In the genomic region with DNA sequence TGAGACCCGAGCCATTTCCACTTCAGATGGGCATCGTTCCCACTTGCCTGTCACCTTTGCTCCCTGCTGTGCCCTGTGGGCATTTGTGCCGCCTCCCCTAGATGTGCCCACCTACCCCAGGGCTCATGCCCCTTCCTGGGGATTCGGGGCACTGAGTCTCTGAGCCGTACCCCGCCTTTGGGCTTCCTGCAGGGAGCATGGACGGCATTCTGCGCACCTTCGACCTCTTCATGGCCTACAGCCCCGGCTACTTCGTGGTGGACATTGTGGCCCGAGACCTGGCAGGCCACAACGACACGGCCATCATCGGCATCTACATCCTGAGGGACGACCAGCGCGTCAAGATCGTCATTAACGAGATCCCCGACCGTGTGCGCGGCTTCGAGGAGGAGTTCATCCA, we compare ENCODE assay signal across 22 cellular contexts. TPM values are rescaled to one million over a fixed set of nuclear protein-coding genes. Genes with fewer than 3 reads are reported as not detected.
DNase-seq lines count a peak whose midpoint lies in the region; ATAC-seq and TF ChIP-seq lines count a peak whose summit lies in the region.
"Had no signal": no experiment of that assay in that cellular context is flagged by ENCODE, and none has a peak within 500 bp of the region (broad histone marks: within the 10 kb centered on the region; RNA-seq: fewer than 3 reads in every experiment).

No MANE protein-coding gene starts in this region.

- H3K9me1 ChIP-seq in IMR-90 (ENCODE audit: insufficient read depth, low read length): no peaks in the 10 kb centered on the region; the same call in 1 of the 2 replicates

- H4K5ac ChIP-seq in IMR-90 (ENCODE audit: low read depth, low read length): no peak overlapping the region
- H4K5ac ChIP-seq in H9 (ENCODE audit: insufficient read length, low read depth, low read length): no peak overlapping the region

- 83% methylated on average over 9 of the region's 25 CpGs; no CpG with 5 or more reads in 1 of the 2 experiments for WGBS in IMR-90 (ENCODE audit: extremely low coverage in 2 of 2, insufficient read length in 1 of 2), 2 experiments
- WGBS in H9 (ENCODE audit: extremely low coverage, insufficient read length, low lambda C conversion rate): no CpG with 5 or more reads among the region's 25 CpGs

- H3K4ac ChIP-seq in IMR-90 (ENCODE audit: low read depth, low read length) (no peak overlapping the region), H9 (ENCODE audit: low read depth, low read length) (no peak overlapping the region)

- H3K23ac ChIP-seq in IMR-90 (ENCODE audit: low read depth, low read length): no peak overlapping the region
- no peak overlapping the region for H3K23ac ChIP-seq in H9 (ENCODE audit: insufficient read length, low read depth, low read length)

- peak overlapping the region; percentile 20 for H2AK9ac ChIP-seq in IMR-90 (replicated peaks; ENCODE audit: low read depth, low read length, poor library complexity)

- no peaks in the 10 kb centered on the region for H3K79me2 ChIP-seq in neural progenitor cell (ENCODE audit: low read depth)
- no peaks in the 10 kb centered on the region for H3K79me2 ChIP-seq in H9 (ENCODE audit: insufficient read depth, low read length)

- TF ChIP-seq POLR2A in IMR-90 (IDR thresholded peaks at IDR 0.05; ENCODE audit: low read depth, low read length): no peak

- H3K27me3 Mint-ChIP-seq in neural progenitor cell (ENCODE audit: insufficient read depth, low read depth) (peaks cover 7% of the 10 kb centered on the region), H9 (ENCODE audit: low read depth) (peaks cover 25% of the 10 kb centered on the region)
- H3K27me3 Mint-ChIP-seq: CD4-positive, alpha-beta T cell had no signal

- no peak for TF ChIP-seq RAD21 in IMR-90 (IDR thresholded peaks at IDR 0.05; ENCODE audit: low read length)

- POLR2A ChIA-PET in IMR-90 (lab: Charles Lee; ENCODE audit: unreplicated experiment): no interaction called here

- H3K4me2 ChIP-seq in IMR-90 (ENCODE audit: low read depth, low read length): no peak overlapping the region
- H3K4me2 ChIP-seq in neural progenitor cell: no peak overlapping the region
- no peak overlapping the region for H3K4me2 ChIP-seq in H9 (ENCODE audit: insufficient read depth, insufficient read length, low read length)
- H3K4me2 ChIP-seq: A549 had no signal

- H2BK15ac ChIP-seq in IMR-90 (ENCODE audit: low read depth, low read length) (no peak overlapping the region), H9 (ENCODE audit: low read depth, low read length) (no peak overlapping the region)

- H2BK12ac ChIP-seq in H9 (ENCODE audit: insufficient read length, low read depth, low read length): no peak overlapping the region

- no peak for ATAC-seq in IMR-90 (ENCODE audit: low read depth)
- ATAC-seq: A549 had no signal

- no peak overlapping the region for H4K8ac ChIP-seq in IMR-90 (ENCODE audit: low read depth in 2 of 2, low read length in 2 of 2)
- H4K8ac ChIP-seq in H9 (replicated peaks; ENCODE audit: insufficient read length, low read depth, low read length): no peak overlapping the region

- peak overlapping the region; percentile 81 for H3K27ac Mint-ChIP-seq in neural progenitor cell
- H3K27ac Mint-ChIP-seq in H9: no peak overlapping the region
- H3K27ac Mint-ChIP-seq: CD4-positive, alpha-beta T cell; CD8-positive, alpha-beta memory T cell had no signal

- no peak overlapping the region for H2BK5ac ChIP-seq in IMR-90 (ENCODE audit: low read depth, low read length, poor library complexity, severe bottlenecking)
- no peak overlapping the region for H2BK5ac ChIP-seq in H9 (ENCODE audit: insufficient read length, low read length)

- H3K36me3 ChIP-seq in IMR-90 (ENCODE audit: control insufficient read depth, insufficient read depth, low read length) (peaks cover 3% of the 10 kb centered on the region; the same call in 1 of the 2 replicates), neural progenitor cell (no peaks in the 10 kb centered on the region)

- dilution Hi-C loops in IMR-90 (cut with HindIII; ENCODE audit: low sequenced_read_pairs, unreplicated experiment): no loop called here

- DNase-seq in IMR-90 (no peak), neural progenitor cell (ENCODE audit: low spot score) (no peak), posterior vena cava (ENCODE audit: low spot score) (peak; percentile 77), H9 (no peak), HuH-7.5 (ENCODE audit: low spot score) (no peak), T1000 (lab: John Stamatoyannopoulos, UW) (no peak), HPDE6-E6E7 (ENCODE audit: extremely low spot score) (no peak)
- DNase-seq: 8988T; ACHN; AML-193; BE2C; Calu3; CD4-positive, alpha-beta T cell; DMS53; DMS79 treated with DMSO at 0.1 percent for 48 hours; GF-D8; GOT3; HCEC 1CT had no signal

- H3K27ac ChIP-seq in IMR-90 (ENCODE audit: insufficient read depth, low read length) (no peak overlapping the region), neural progenitor cell (no peak overlapping the region), H9 (ENCODE audit: insufficient read length, low read depth, low read length) (no peak overlapping the region)
- H3K27ac ChIP-seq: A549 had no signal

- H3K4me3 Mint-ChIP-seq in neural progenitor cell (no peak overlapping the region), H9 (no peak overlapping the region)
- H3K4me3 Mint-ChIP-seq: CD14-positive monocyte; CD4-positive, alpha-beta T cell; CD8-positive, alpha-beta memory T cell had no signal

- CTCF ChIA-PET in IMR-90 (lab: Yijun Ruan, JAX): no interaction called here

- BruUV-seq in IMR-90 (replicated peaks; lab: Mats Ljungman, UMichigan): no TSS peak

- TF ChIP-seq CTCF in IMR-90 (conservative IDR thresholded peaks at IDR 0.05; ENCODE audit: low read depth, low read length): no peak
- TF ChIP-seq CTCF in neural progenitor cell (IDR thresholded peaks at IDR 0.05): no peak
- no peak for TF ChIP-seq CTCF in H9 (conservative IDR thresholded peaks at IDR 0.05)

- H3F3A ChIP-seq in neural progenitor cell (ENCODE audit: low read depth): no peaks in the 10 kb centered on the region

- H2BK120ac ChIP-seq in IMR-90 (ENCODE audit: low read depth, low read length) (no peak overlapping the region), H9 (ENCODE audit: low read depth, low read length, poor library complexity, severe bottlenecking) (no peak overlapping the region)

- H3K36me3 Mint-ChIP-seq in neural progenitor cell (peaks cover 2% of the 10 kb centered on the region), H9 (ENCODE audit: insufficient read depth in 1 of 3, low read depth in 3 of 3) (peaks cover 0 to 5% (median 1%) of the 10 kb centered on the region in 3 experiments; a peak in 5 of 7 replicates)

- H3K9me3 ChIP-seq in IMR-90 (ENCODE audit: control insufficient read depth, insufficient read depth, low read length) (no peaks in the 10 kb centered on the region), neural progenitor cell (ENCODE audit: low read depth) (no peaks in the 10 kb centered on the region), H9 (ENCODE audit: control insufficient read depth, low read depth, low read length) (no peaks in the 10 kb centered on the region)
- H3K9me3 ChIP-seq: A549; BE2C; BLaER1 treated with 17β-estradiol and CSF1 and Interleukin-3, amounts not matched to agents 10 nM and 100 nM had no signal

- no peaks in the 10 kb centered on the region for H3K4me1 ChIP-seq in IMR-90 (ENCODE audit: control insufficient read depth, insufficient read depth, low read length)
- no peaks in the 10 kb centered on the region for H3K4me1 ChIP-seq in neural progenitor cell
- no peaks in the 10 kb centered on the region for H3K4me1 ChIP-seq in H9 (ENCODE audit: insufficient read depth, low read length)

- in situ Hi-C loops in IMR-90 (cut with MboI; ENCODE audit: low sequenced_read_pairs): loop anchor here (10.0 kb wide), 2 partner anchors 425 to 495 kb away; a partner anchor contains a TSS

- intact Hi-C loops in IMR-90 (cut with micrococcal nuclease): loop anchor here (5.0 kb wide), 2 partner anchors 97 to 112 kb away; no protein-coding TSS in a partner anchor
- intact Hi-C loops in posterior vena cava (cut with DNase I): loop anchor here in 1 of 2 donors (5.0 to 10.0 kb wide), 2 partner anchors 412 to 495 kb away; a partner anchor contains a TSS

- H3K4me1 Mint-ChIP-seq in neural progenitor cell (peaks cover 9% of the 10 kb centered on the region), H9 (peaks cover 4 to 7% of the 10 kb centered on the region in 2 experiments)
- H3K4me1 Mint-ChIP-seq: CD8-positive, alpha-beta memory T cell had no signal

- H2BK20ac ChIP-seq in IMR-90 (ENCODE audit: low read depth, low read length): no peak overlapping the region
- H2BK20ac ChIP-seq in H9 (ENCODE audit: low read depth, low read length, poor library complexity, severe bottlenecking): no peak overlapping the region

- H3T11ph ChIP-seq in H9 (ENCODE audit: low read length): no peak overlapping the region

- H2AFZ ChIP-seq in IMR-90 (replicated peaks; ENCODE audit: low read length, poor library complexity) (no peak overlapping the region), neural progenitor cell (replicated peaks) (no peak overlapping the region), H9 (ENCODE audit: low read length) (no peak overlapping the region)

- H3K14ac ChIP-seq in IMR-90 (replicated peaks; ENCODE audit: low read depth, low read length) (no peak overlapping the region), H9 (ENCODE audit: insufficient read depth, low read length) (no peak overlapping the region)

- H2AK5ac ChIP-seq in IMR-90 (ENCODE audit: low read depth, low read length) (no peak overlapping the region), H9 (ENCODE audit: insufficient read length, low read length) (no peak overlapping the region)

- H3K18ac ChIP-seq in IMR-90 (ENCODE audit: low read depth, low read length) (no peak overlapping the region), H9 (ENCODE audit: insufficient read length, low read depth, low read length) (no peak overlapping the region)

- H3K4me3 ChIP-seq in IMR-90 (ENCODE audit: insufficient read depth, low read depth, low read length): no peak overlapping the region
- H3K4me3 ChIP-seq in neural progenitor cell: no peak overlapping the region
- H3K4me3 ChIP-seq: A549; BLaER1 treated with 17β-estradiol and CSF1 and Interleukin-3, amounts not matched to agents 10 nM and 100 nM had no signal

- no peak overlapping the region for H4K91ac ChIP-seq in IMR-90 (ENCODE audit: insufficient read depth, low read depth, low read length)
- no peak overlapping the region for H4K91ac ChIP-seq in H9 (ENCODE audit: insufficient read length, low read depth, low read length)

- H3K79me1 ChIP-seq in IMR-90 (ENCODE audit: low read depth in 1 of 2, low read length in 2 of 2) (no peaks in the 10 kb centered on the region), H9 (ENCODE audit: insufficient read depth, low read depth, low read length, poor library complexity, severe bottlenecking) (no peaks in the 10 kb centered on the region)

- H3K9me3 Mint-ChIP-seq in neural progenitor cell (no peaks in the 10 kb centered on the region), H9 (no peaks in the 10 kb centered on the region)
- H3K9me3 Mint-ChIP-seq: CD4-positive, alpha-beta T cell; CD8-positive, alpha-beta memory T cell had no signal

- H3K27me3 ChIP-seq in IMR-90 (ENCODE audit: control insufficient read depth, insufficient read depth, low read length) (peaks cover 17% of the 10 kb centered on the region), neural progenitor cell (peaks cover 17% of the 10 kb centered on the region), H9 (ENCODE audit: insufficient read depth, low read length) (0 out of 2 replicates have a peak, but pooled peaks cover 3% of the 10 kb centered on the region)
- H3K27me3 ChIP-seq: BE2C; BLaER1 treated with 17β-estradiol and CSF1 and Interleukin-3, amounts not matched to agents 10 nM and 100 nM had no signal

- H3K56ac ChIP-seq in IMR-90 (ENCODE audit: extremely low read depth, insufficient read depth, low read length): no peak overlapping the region
- no peak overlapping the region for H3K56ac ChIP-seq in H9 (ENCODE audit: insufficient read length, low read depth, low read length)

- H3K23me2 ChIP-seq in H9 (ENCODE audit: insufficient read length, low read depth, low read length, poor library complexity, severe bottlenecking): no peaks in the 10 kb centered on the region

- H3K9ac ChIP-seq in IMR-90 (ENCODE audit: low read depth, low read length): no peak overlapping the region
- H3K9ac ChIP-seq in neural progenitor cell: no peak overlapping the region
- no peak overlapping the region for H3K9ac ChIP-seq in H9 (ENCODE audit: extremely low read depth, insufficient read length, low read length)

- peaks cover 10% of the 10 kb centered on the region for H4K20me1 ChIP-seq in IMR-90 (ENCODE audit: insufficient read depth, low read length)
- peaks cover 7% of the 10 kb centered on the region for H4K20me1 ChIP-seq in neural progenitor cell (ENCODE audit: low read depth)
- H4K20me1 ChIP-seq in H9 (ENCODE audit: control insufficient read depth, insufficient read depth, insufficient read length): no peaks in the 10 kb centered on the region

RNA-seq across cellular contexts. Expression of a gene that starts 36.3 kb away (rescaled TPM):
- total RNA-seq in IMR-90 (2012; rRNA removed) (5.0 and 5.3 TPM in 2 replicates), neural progenitor cell (ENCODE audit: low replicate concordance) (0.46 TPM in 1 of 2 replicates, not detected in the other), posterior vena cava (100 to 1,000 TPM; 126 to 135 TPM), H9 (2021) (0.11 and 0.31 TPM in 2 replicates)
- polyA plus RNA-seq in IMR-90 (2012; rRNA removed): 23.8 and 25.1 TPM in 2 replicates
- polyA plus RNA-seq in IMR-90 (2012; cell fraction: cytosol; rRNA removed): 17.6 and 24.1 TPM in 2 replicates
- polyA plus RNA-seq in IMR-90 (2012; cell fraction: nucleus; rRNA removed; ENCODE audit: low replicate concordance): 10.6 and 25.6 TPM in 2 replicates

RNA-seq across cellular contexts. Expression of a gene that starts 41.4 kb away (rescaled TPM):
- total RNA-seq in IMR-90 (2012; rRNA removed) (216 and 221 TPM in 2 replicates), neural progenitor cell (ENCODE audit: low replicate concordance) (358 and 493 TPM in 2 replicates), posterior vena cava (1,000 to 10,000 TPM in 1 of 2 donors, 100 to 1,000 TPM in 1; 787 to 1,159 TPM), H9 (2021) (336 and 346 TPM in 2 replicates)
- polyA plus RNA-seq in IMR-90 (2012; rRNA removed): 876 TPM in 2 replicates
- 905 and 937 TPM in 2 replicates for polyA plus RNA-seq in IMR-90 (2012; cell fraction: cytosol; rRNA removed)
- polyA plus RNA-seq in IMR-90 (2012; cell fraction: nucleus; rRNA removed; ENCODE audit: low replicate concordance): 546 and 844 TPM in 2 replicates

Comparison
In these comparisons a context has a peak if more than half of its experiments do, and no peak if none do; other contexts are left out.
1. RNA of a gene that starts 36.3 kb away (total RNA-seq): 126 to 135 TPM in posterior vena cava; 5.0 to 5.3 TPM in IMR-90, 0.11 to 0.31 TPM in H9 and 0.46 TPM in neural progenitor cell; every median in the first group is over 10 times any median in the second.